ENCODE assay signal across 25 cellular contexts in genomic region chr4:139392797-139393196, GRCh38.
"Had no signal": no experiment of that assay in that cellular context is flagged by ENCODE, and none has a peak within 500 bp of the region (broad histone marks: within the 10 kb centered on the region; RNA-seq: fewer than 3 reads in every experiment).

No MANE protein-coding gene starts in this region.

- H3K4me3 Mint-ChIP-seq: activated CD8-positive, alpha-beta T cell treated with anti-CD3 and anti-CD28 coated beads for 36 hours; activated T-cell treated with anti-CD3 and anti-CD28 coated beads, Interleukin-2, amount 50 U/mL, for 4 hours; natural killer cell; neural progenitor cell had no signal

- ATAC-seq: activated CD8-positive, alpha-beta T cell treated with anti-CD3 and anti-CD28 coated beads for 36 hours; activated naive CD4-positive, alpha-beta T cell treated with anti-CD3 and anti-CD28 coated beads, Interleukin-2, amount 50 U/mL, for 72 hours; activated T-cell treated with anti-CD3 and anti-CD28 coated beads, Interleukin-2, amount 50 U/mL, for 4 hours; natural killer cell; psoas muscle had no signal

- H3K27ac ChIP-seq: cardiac muscle cell, colonic mucosa, neural progenitor cell, parathyroid adenoma, psoas muscle, spleen, testis, transverse colon had no signal

- H3K27me3 ChIP-seq: cardiac muscle cell, colonic mucosa, neural progenitor cell, spleen, testis, transverse colon had no signal

- H3K36me3 Mint-ChIP-seq: natural killer cell had no signal

- H3K9me3 ChIP-seq: colonic mucosa, psoas muscle, spleen, testis, transverse colon had no signal

- DNase-seq: activated CD4-positive, alpha-beta T cell treated with anti-CD3 and anti-CD28 coated beads for 1 hour; activated CD4-positive, alpha-beta T cell treated with anti-CD3 and anti-CD28 coated beads, Interleukin-2, amount 50 U/mL, for 1 hour; activated CD8-positive, alpha-beta T cell treated with anti-CD3 and anti-CD28 coated beads for 36 hours; activated naive CD4-positive, alpha-beta T cell; activated T-cell treated with anti-CD3 and anti-CD28 coated beads, Interleukin-2, amount 50 U/mL, for 4 hours; cerebellar nuclear complex; colonic mucosa; effector CD8-positive, alpha-beta T cell; erythroblast; head of caudate nucleus; hippocampal formation; mesenchymal stem cell; natural killer cell; occipital lobe; psoas muscle; spleen; stimulated activated naive CD4-positive, alpha-beta T cell; T-helper 2 cell; testis; transverse colon had no signal

- H3K4me2 ChIP-seq: neural progenitor cell had no signal

- H3K9me3 Mint-ChIP-seq: activated CD8-positive, alpha-beta T cell treated with anti-CD3 and anti-CD28 coated beads for 36 hours; activated naive CD4-positive, alpha-beta T cell treated with anti-CD3 and anti-CD28 coated beads, Interleukin-2, amount 50 U/mL, for 72 hours; activated T-cell treated with anti-CD3 and anti-CD28 coated beads, Interleukin-2, amount 50 U/mL, for 4 hours; natural killer cell; neural progenitor cell had no signal

- H3K4me1 Mint-ChIP-seq: natural killer cell, neural progenitor cell had no signal

- H2AFZ ChIP-seq: neural progenitor cell, parathyroid adenoma had no signal

- H3K27me3 Mint-ChIP-seq: activated CD8-positive, alpha-beta T cell treated with anti-CD3 and anti-CD28 coated beads for 36 hours had no signal

- H3K27ac Mint-ChIP-seq: activated CD8-positive, alpha-beta T cell treated with anti-CD3 and anti-CD28 coated beads for 36 hours; activated naive CD4-positive, alpha-beta T cell treated with anti-CD3 and anti-CD28 coated beads, Interleukin-2, amount 50 U/mL, for 72 hours; neural progenitor cell had no signal

- H3K9ac ChIP-seq: neural progenitor cell, parathyroid adenoma had no signal

- H3K36me3 ChIP-seq: colonic mucosa had no signal

- H3K4me3 ChIP-seq: cardiac muscle cell, colonic mucosa, neural progenitor cell, psoas muscle, spleen, testis, transverse colon had no signal

- H3K4me1 ChIP-seq: colonic mucosa, neural progenitor cell, parathyroid adenoma, psoas muscle, testis, transverse colon had no signal

- H3K79me2 ChIP-seq: parathyroid adenoma had no signal

- FAIRE-seq: endometrium had no signal
